ENCODE assay signal across 2 cellular contexts in the genomic region with DNA sequence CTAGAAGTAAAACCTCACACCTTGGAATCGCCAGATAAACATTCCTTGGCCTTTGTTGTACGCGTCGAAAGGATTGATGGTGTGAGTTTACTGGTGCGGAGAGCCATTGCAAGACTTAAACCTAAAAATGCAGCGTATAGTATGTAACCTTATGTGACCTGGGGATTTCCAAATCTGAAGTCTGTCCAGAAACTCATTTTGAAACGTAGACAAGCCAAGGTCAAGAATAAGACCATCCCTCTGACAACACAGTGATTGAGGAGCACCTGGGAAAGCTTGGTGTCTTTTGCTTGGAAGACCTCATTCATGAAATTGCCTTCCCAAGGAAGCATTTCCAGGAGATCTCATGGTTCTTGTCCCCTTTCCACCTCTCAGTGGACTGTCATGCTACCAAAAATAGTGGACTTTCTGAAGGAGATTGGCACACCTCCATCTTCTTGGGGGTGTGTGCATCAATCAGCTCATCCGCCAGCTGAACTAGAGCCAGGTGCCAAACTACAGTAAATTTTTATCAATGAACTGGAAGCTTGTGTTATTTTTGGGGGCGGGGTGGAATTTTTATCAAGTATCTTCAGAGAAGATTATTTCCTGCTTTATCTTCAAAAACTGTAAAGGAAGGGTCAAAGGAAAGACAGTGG.
TF ChIP-seq lines count a peak whose summit lies in the region.

No MANE protein-coding gene starts in this region.

TF ChIP-seq in GM23338, 12 proteins besides CTCF, POLR2A, EP300 and RAD21:
- no peak for TF ChIP-seq EZH2 (IDR thresholded peaks at IDR 0.05; ENCODE audit: low read depth, unreplicated experiment)
- TF ChIP-seq STAT1 (IDR thresholded peaks at IDR 0.05; ENCODE audit: unreplicated experiment): no peak

TF ChIP-seq in GM12878, 131 proteins besides CTCF, POLR2A, EP300 and RAD21:
- TF ChIP-seq POLR2AphosphoS5 (IDR thresholded peaks at IDR 0.05; ENCODE audit: low read length) (no peak), IKZF1 (conservative IDR thresholded peaks at IDR 0.05) (peak; percentile 7; the same call in 1 of the 2 replicates), ETV6 (conservative IDR thresholded peaks at IDR 0.05 in 1 of 2, IDR thresholded peaks at IDR 0.05 in 1 of 2; ENCODE audit: borderline replicate concordance in 1 of 2, low read depth in 1 of 2) (no peak), SIN3A (IDR thresholded peaks at IDR 0.05; ENCODE audit: low read depth, low read length) (no peak), ZNF217 (IDR thresholded peaks at IDR 0.05) (no peak), MYC (IDR thresholded peaks at IDR 0.05; ENCODE audit: insufficient read depth, insufficient read length, insufficient replicate concordance, low read length, severe bottlenecking) (no peak), PML (IDR thresholded peaks at IDR 0.05; ENCODE audit: low read length) (no peak), JUNB (IDR thresholded peaks at IDR 0.05) (0 out of 2 replicates have a peak, but pooled peaks have one; percentile 26), MEF2A (IDR thresholded peaks at IDR 0.05; ENCODE audit: insufficient read depth, low read depth, low read length) (no peak), EED (IDR thresholded peaks at IDR 0.05; ENCODE audit: low read depth) (peak; percentile 46; the same call in 1 of the 2 replicates), SP1 (IDR thresholded peaks at IDR 0.05; ENCODE audit: low read depth, low read length) (no peak), RUNX3 (IDR thresholded peaks at IDR 0.05; ENCODE audit: low read length) (peak; percentile 35; the same call in 1 of the 2 replicates), JUND (IDR thresholded peaks at IDR 0.05; ENCODE audit: low read depth, low read length) (no peak), SMAD1 (IDR thresholded peaks at IDR 0.05; ENCODE audit: low read depth, partially characterized antibody) (no peak), TBL1XR1 (IDR thresholded peaks at IDR 0.05; ENCODE audit: low read depth, low read length) (no peak), RBBP5 (conservative IDR thresholded peaks at IDR 0.05) (no peak), RELA (IDR thresholded peaks at IDR 0.05; ENCODE audit: borderline replicate concordance, partially characterized antibody) (no peak), KLF5 (IDR thresholded peaks at IDR 0.05; ENCODE audit: partially characterized antibody) (no peak), CHD2 (IDR thresholded peaks at IDR 0.05; ENCODE audit: borderline replicate concordance, low read depth, low read length) (no peak), RFX5 (IDR thresholded peaks at IDR 0.05; ENCODE audit: low read depth, low read length) (no peak), HDGF (IDR thresholded peaks at IDR 0.05) (no peak), FOXM1 (IDR thresholded peaks at IDR 0.05; ENCODE audit: low read depth, low read length) (0 out of 2 replicates have a peak, but pooled peaks have one; percentile 30), HCFC1 (IDR thresholded peaks at IDR 0.05; ENCODE audit: low read length) (no peak), IRF4 (IDR thresholded peaks at IDR 0.05; ENCODE audit: low read depth, low read length) (0 out of 2 replicates have a peak, but pooled peaks have one; percentile 23), NR2F1 (conservative IDR thresholded peaks at IDR 0.05) (peak; percentile 81), PAX5 (IDR thresholded peaks at IDR 0.05; ENCODE audit: borderline replicate concordance, low read depth, low read length) (no peak)
- TF ChIP-seq, protein P1, sequence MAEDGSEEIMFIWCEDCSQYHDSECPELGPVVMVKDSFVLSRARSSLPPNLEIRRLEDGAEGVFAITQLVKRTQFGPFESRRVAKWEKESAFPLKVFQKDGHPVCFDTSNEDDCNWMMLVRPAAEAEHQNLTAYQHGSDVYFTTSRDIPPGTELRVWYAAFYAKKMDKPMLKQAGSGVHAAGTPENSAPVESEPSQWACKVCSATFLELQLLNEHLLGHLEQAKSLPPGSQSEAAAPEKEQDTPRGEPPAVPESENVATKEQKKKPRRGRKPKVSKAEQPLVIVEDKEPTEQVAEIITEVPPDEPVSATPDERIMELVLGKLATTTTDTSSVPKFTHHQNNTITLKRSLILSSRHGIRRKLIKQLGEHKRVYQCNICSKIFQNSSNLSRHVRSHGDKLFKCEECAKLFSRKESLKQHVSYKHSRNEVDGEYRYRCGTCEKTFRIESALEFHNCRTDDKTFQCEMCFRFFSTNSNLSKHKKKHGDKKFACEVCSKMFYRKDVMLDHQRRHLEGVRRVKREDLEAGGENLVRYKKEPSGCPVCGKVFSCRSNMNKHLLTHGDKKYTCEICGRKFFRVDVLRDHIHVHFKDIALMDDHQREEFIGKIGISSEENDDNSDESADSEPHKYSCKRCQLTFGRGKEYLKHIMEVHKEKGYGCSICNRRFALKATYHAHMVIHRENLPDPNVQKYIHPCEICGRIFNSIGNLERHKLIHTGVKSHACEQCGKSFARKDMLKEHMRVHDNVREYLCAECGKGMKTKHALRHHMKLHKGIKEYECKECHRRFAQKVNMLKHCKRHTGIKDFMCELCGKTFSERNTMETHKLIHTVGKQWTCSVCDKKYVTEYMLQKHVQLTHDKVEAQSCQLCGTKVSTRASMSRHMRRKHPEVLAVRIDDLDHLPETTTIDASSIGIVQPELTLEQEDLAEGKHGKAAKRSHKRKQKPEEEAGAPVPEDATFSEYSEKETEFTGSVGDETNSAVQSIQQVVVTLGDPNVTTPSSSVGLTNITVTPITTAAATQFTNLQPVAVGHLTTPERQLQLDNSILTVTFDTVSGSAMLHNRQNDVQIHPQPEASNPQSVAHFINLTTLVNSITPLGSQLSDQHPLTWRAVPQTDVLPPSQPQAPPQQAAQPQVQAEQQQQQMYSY (CRISPR knock-in tag; IDR thresholded peaks at IDR 0.05): no peak
- TF ChIP-seq, protein P2, sequence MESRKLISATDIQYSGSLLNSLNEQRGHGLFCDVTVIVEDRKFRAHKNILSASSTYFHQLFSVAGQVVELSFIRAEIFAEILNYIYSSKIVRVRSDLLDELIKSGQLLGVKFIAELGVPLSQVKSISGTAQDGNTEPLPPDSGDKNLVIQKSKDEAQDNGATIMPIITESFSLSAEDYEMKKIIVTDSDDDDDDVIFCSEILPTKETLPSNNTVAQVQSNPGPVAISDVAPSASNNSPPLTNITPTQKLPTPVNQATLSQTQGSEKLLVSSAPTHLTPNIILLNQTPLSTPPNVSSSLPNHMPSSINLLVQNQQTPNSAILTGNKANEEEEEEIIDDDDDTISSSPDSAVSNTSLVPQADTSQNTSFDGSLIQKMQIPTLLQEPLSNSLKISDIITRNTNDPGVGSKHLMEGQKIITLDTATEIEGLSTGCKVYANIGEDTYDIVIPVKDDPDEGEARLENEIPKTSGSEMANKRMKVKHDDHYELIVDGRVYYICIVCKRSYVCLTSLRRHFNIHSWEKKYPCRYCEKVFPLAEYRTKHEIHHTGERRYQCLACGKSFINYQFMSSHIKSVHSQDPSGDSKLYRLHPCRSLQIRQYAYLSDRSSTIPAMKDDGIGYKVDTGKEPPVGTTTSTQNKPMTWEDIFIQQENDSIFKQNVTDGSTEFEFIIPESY (IDR thresholded peaks at IDR 0.05): no peak
- TF ChIP-seq, protein P3, sequence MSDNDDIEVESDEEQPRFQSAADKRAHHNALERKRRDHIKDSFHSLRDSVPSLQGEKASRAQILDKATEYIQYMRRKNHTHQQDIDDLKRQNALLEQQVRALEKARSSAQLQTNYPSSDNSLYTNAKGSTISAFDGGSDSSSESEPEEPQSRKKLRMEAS (IDR thresholded peaks at IDR 0.05; ENCODE audit: low read depth, low read length): no peak
